ENCODE assay signal across 13 cellular contexts in the genomic region with DNA sequence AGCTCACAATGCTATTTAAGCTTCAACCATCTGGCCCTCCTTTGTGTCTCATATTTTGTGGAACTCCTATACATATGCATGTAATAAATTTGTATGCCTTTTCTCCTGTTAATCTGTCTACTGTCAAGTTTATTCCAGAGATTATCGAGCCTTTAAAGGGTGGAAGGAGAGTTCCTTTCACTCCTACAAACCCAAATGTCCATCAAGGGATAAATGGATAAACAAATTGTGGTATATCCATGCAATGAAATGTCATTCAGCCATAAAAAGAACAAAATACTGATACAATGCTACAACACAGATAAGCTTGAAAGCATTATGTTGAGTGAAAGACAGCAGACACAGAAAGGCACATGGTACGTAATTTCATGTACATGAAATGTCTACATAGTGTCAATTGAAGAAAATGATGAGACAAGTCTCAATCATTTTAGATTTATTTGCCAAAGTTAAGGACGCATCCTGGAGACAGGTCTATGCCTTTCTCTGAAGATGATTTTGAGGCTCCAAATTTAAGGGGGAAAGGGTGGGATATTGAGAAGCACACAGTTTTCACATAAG. TPM values are rescaled to one million over a fixed set of nuclear protein-coding genes. Genes with fewer than 3 reads are reported as not detected.
DNase-seq lines count a peak whose midpoint lies in the region; ATAC-seq, FAIRE-seq and TF ChIP-seq lines count a peak whose summit lies in the region.
"Had no signal": no experiment of that assay in that cellular context is flagged by ENCODE, and none has a peak within 500 bp of the region (broad histone marks: within the 10 kb centered on the region; RNA-seq: fewer than 3 reads in every experiment).

No MANE protein-coding gene starts in this region.

- FAIRE-seq in GM19239 (lab: Jason Lieb, UNC) = peak; percentile 49

- H3K4me3 Mint-ChIP-seq in activated T-helper 1 cell treated with anti-CD3 and anti-CD28 coated beads, Interleukin-12 subunit alpha, Interleukin-12 subunit beta, Interleukin-2, Interleukin-4 antibody, amounts not matched to agents 30 ng/mL and 10 ng/mL and 1 ng/mL, durations not matched to agents 14 hours and 24 hours and 36 hours = peak overlapping the region; percentile 31

- no peak overlapping the region for H4K5ac ChIP-seq in mesendoderm (ENCODE audit: low read length)

- peak overlapping the region; percentile 83 for H3K27ac Mint-ChIP-seq in activated T-helper 1 cell treated with anti-CD3 and anti-CD28 coated beads, Interleukin-12 subunit alpha, Interleukin-12 subunit beta, Interleukin-2, Interleukin-4 antibody, amounts not matched to agents 30 ng/mL and 10 ng/mL and 1 ng/mL, durations not matched to agents 14 hours and 24 hours and 36 hours

- no peak overlapping the region for H2AK5ac ChIP-seq in mesendoderm (ENCODE audit: low read length)

- WGBS in mesendoderm (ENCODE audit: extremely low coverage, insufficient coverage, low lambda C conversion rate) = no CpG with 5 or more reads among the region's 3 CpGs

- peak overlapping the region; percentile 48 for H3K4ac ChIP-seq in mesendoderm (ENCODE audit: low read depth, low read length)

- DNase-seq in NCI-H2171 treated with DMSO at 0.1 percent for 48 hours (lab: John Stamatoyannopoulos, UW) (peak; percentile 22), NCI-H2171 (lab: John Stamatoyannopoulos, UW) (no peak), GM19239 (ENCODE audit: insufficient read length, low spot score) (no peak), mesendoderm (no peak), lower lobe of right lung (no peak), H4 (ENCODE audit: low spot score) (no peak)
- DNase-seq in activated T-helper 1 cell treated with anti-CD3 and anti-CD28 coated beads, Interleukin-12 subunit alpha, Interleukin-12 subunit beta, Interleukin-2, Interleukin-4 antibody, amounts not matched to agents 30 ng/mL and 10 ng/mL and 1 ng/mL, durations not matched to agents 14 hours and 24 hours and 36 hours (ENCODE audit: low spot score) = no peak
- DNase-seq: 8988T, cortex of kidney, testis had no signal

- no peaks in the 10 kb centered on the region for H3K9me3 ChIP-seq in lower lobe of right lung
- H3K9me3 ChIP-seq: testis had no signal

- H2BK120ac ChIP-seq in mesendoderm (ENCODE audit: low read depth, low read length) = no peak overlapping the region

- H3K4me1 Mint-ChIP-seq in activated T-helper 1 cell treated with anti-CD3 and anti-CD28 coated beads, Interleukin-12 subunit alpha, Interleukin-12 subunit beta, Interleukin-2, Interleukin-4 antibody, amounts not matched to agents 30 ng/mL and 10 ng/mL and 1 ng/mL, durations not matched to agents 14 hours and 24 hours and 36 hours (ENCODE audit: low read depth) = peaks cover 60% of the 10 kb centered on the region

- H2BK15ac ChIP-seq in mesendoderm (replicated peaks; ENCODE audit: low read depth) = no peak overlapping the region

- H3K27me3 ChIP-seq in mesendoderm (ENCODE audit: insufficient read depth, low read length, poor library complexity) = no peaks in the 10 kb centered on the region
- H3K27me3 ChIP-seq in lower lobe of right lung (ENCODE audit: low read depth) = no peaks in the 10 kb centered on the region
- H3K27me3 ChIP-seq: testis had no signal

- H3K79me2 ChIP-seq in mesendoderm (ENCODE audit: control insufficient read depth, insufficient read depth, low read length) = no peaks in the 10 kb centered on the region

- H2BK5ac ChIP-seq in mesendoderm (ENCODE audit: low read length) = peak overlapping the region; percentile 79

- ATAC-seq in lower lobe of right lung (no peak), GM19023 (IDR thresholded peaks at IDR 0.05; ENCODE audit: unreplicated experiment) (no peak)
- ATAC-seq: HCT116, Panc1 had no signal

- no peak overlapping the region for H3K4me3 ChIP-seq in mesendoderm (ENCODE audit: low read length)
- H3K4me3 ChIP-seq in lower lobe of right lung = no peak overlapping the region
- H3K4me3 ChIP-seq: testis had no signal

- H3K36me3 ChIP-seq in mesendoderm (ENCODE audit: control insufficient read depth, insufficient read depth, low read length) (no peaks in the 10 kb centered on the region), lower lobe of right lung (no peaks in the 10 kb centered on the region)

- H3K27ac ChIP-seq in mesendoderm (ENCODE audit: low read depth, low read length) (peak overlapping the region; percentile 50), lower lobe of right lung (no peak overlapping the region)
- H3K27ac ChIP-seq: testis had no signal

- H4K8ac ChIP-seq in mesendoderm (ENCODE audit: low read depth, low read length) = no peak overlapping the region

- H3K4me1 ChIP-seq in mesendoderm (ENCODE audit: control insufficient read depth, low read depth, low read length) (no peaks in the 10 kb centered on the region), lower lobe of right lung (no peaks in the 10 kb centered on the region)

- H3K9ac ChIP-seq in mesendoderm (ENCODE audit: low read length) = no peak overlapping the region

- peaks cover 3% of the 10 kb centered on the region for H3K9me3 Mint-ChIP-seq in activated T-helper 1 cell treated with anti-CD3 and anti-CD28 coated beads, Interleukin-12 subunit alpha, Interleukin-12 subunit beta, Interleukin-2, Interleukin-4 antibody, amounts not matched to agents 30 ng/mL and 10 ng/mL and 1 ng/mL, durations not matched to agents 14 hours and 24 hours and 36 hours

- H3K56ac ChIP-seq in mesendoderm (ENCODE audit: low read length) = no peak overlapping the region

- peaks cover 6% of the 10 kb centered on the region for H3K36me3 Mint-ChIP-seq in activated T-helper 1 cell treated with anti-CD3 and anti-CD28 coated beads, Interleukin-12 subunit alpha, Interleukin-12 subunit beta, Interleukin-2, Interleukin-4 antibody, amounts not matched to agents 30 ng/mL and 10 ng/mL and 1 ng/mL, durations not matched to agents 14 hours and 24 hours and 36 hours (ENCODE audit: low read depth)

- no peaks in the 10 kb centered on the region for H3K79me1 ChIP-seq in mesendoderm (ENCODE audit: low read length)

- H3K4me2 ChIP-seq in mesendoderm (ENCODE audit: low read length) = no peak overlapping the region

- no peak for TF ChIP-seq CTCF in lower lobe of right lung (IDR thresholded peaks at IDR 0.05)

- H3K27me3 Mint-ChIP-seq in activated T-helper 1 cell treated with anti-CD3 and anti-CD28 coated beads, Interleukin-12 subunit alpha, Interleukin-12 subunit beta, Interleukin-2, Interleukin-4 antibody, amounts not matched to agents 30 ng/mL and 10 ng/mL and 1 ng/mL, durations not matched to agents 14 hours and 24 hours and 36 hours (ENCODE audit: insufficient read depth) = no peaks in the 10 kb centered on the region

- intact Hi-C loops in activated T-helper 1 cell treated with anti-CD3 and anti-CD28 coated beads, Interleukin-12 subunit alpha, Interleukin-12 subunit beta, Interleukin-2, Interleukin-4 antibody, amounts not matched to agents 30 ng/mL and 10 ng/mL and 1 ng/mL, durations not matched to agents 14 hours and 24 hours and 36 hours (cut with micrococcal nuclease) = loop anchor here (1.0 to 10.0 kb wide), 7 partner anchors 17 to 559 kb away; partner anchors contain the start of genes CCDC15, CDON, EI24 and FEZ1
- intact Hi-C loops in lower lobe of right lung (cut with DNase I) = no loop called here

- H3K18ac ChIP-seq in mesendoderm (ENCODE audit: low read length) = no peak overlapping the region

- H3K23ac ChIP-seq in mesendoderm (ENCODE audit: low read length) = no peak overlapping the region

RNA-seq across cellular contexts. Expression of gene FEZ1, which starts 17.7 kb away (rescaled TPM):
- total RNA-seq in activated T-helper 1 cell treated with anti-CD3 and anti-CD28 coated beads, Interleukin-12 subunit alpha, Interleukin-12 subunit beta, Interleukin-2, Interleukin-4 antibody, amounts not matched to agents 30 ng/mL and 10 ng/mL and 1 ng/mL, durations not matched to agents 14 hours and 24 hours and 36 hours = 8.3 and 8.4 TPM in 2 replicates
- polyA plus RNA-seq in mesendoderm (2013, experiment 1 of 2) = 13.4 TPM
- polyA plus RNA-seq in mesendoderm (2013, experiment 2 of 2) = 12.5 TPM
- total RNA-seq in lower lobe of right lung = 23.4 TPM
- total RNA-seq in H4 (2014; rRNA removed; shearing (Covaris generic)) = 1.8 and 2.9 TPM in 2 replicates

RNA-seq across cellular contexts. Expression of gene EI24, which starts 55.5 kb away (rescaled TPM):
- total RNA-seq in activated T-helper 1 cell treated with anti-CD3 and anti-CD28 coated beads, Interleukin-12 subunit alpha, Interleukin-12 subunit beta, Interleukin-2, Interleukin-4 antibody, amounts not matched to agents 30 ng/mL and 10 ng/mL and 1 ng/mL, durations not matched to agents 14 hours and 24 hours and 36 hours = 61.6 and 62.4 TPM in 2 replicates
- polyA plus RNA-seq in mesendoderm (2013, experiment 1 of 2) = 134 TPM
- polyA plus RNA-seq in mesendoderm (2013, experiment 2 of 2) = 132 TPM
- total RNA-seq in lower lobe of right lung = 56.8 TPM
- 176 and 186 TPM in 2 replicates for total RNA-seq in H4 (2014; rRNA removed; shearing (Covaris generic))
